Comparison of ENCODE assay signal across 10 cellular contexts in the genomic region with DNA sequence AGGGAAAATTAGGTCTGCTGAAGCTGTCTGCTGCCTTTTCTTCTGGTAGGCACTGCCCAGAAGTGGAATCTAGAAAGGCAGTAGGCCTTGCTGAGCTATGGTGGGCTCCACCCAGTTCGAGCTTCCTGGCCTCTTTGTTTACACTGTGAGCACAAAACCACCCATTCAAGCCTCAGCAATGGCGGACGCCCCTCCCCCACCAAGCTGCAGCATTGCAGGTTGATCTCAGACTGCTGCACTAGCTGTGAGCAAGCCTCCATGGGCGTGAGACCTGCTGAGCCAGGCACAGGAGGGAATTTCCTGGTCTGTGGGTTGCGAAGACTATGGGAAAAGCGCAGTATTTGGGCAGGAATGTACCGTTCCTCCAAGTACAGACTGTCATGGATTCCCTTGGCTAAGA. TPM values are rescaled to one million over a fixed set of nuclear protein-coding genes. Genes with fewer than 3 reads are reported as not detected.
DNase-seq lines count a peak whose midpoint lies in the region; ATAC-seq and TF ChIP-seq lines count a peak whose summit lies in the region.
"Had no signal": no experiment of that assay in that cellular context is flagged by ENCODE, and none has a peak within 500 bp of the region (broad histone marks: within the 10 kb centered on the region; RNA-seq: fewer than 3 reads in every experiment).

No MANE protein-coding gene starts in this region.

- H3K9me3 ChIP-seq in osteoblast (ENCODE audit: low read depth, low read length): no peaks in the 10 kb centered on the region

- no peaks in the 10 kb centered on the region for H3K27me3 ChIP-seq in osteoblast (ENCODE audit: insufficient read depth, low read length)

- peaks cover 77% of the 10 kb centered on the region for H3K4me1 Mint-ChIP-seq in activated T-cell treated with anti-CD3 and anti-CD28 coated beads, Interleukin-2, amount 50 U/mL, for 4 hours (ENCODE audit: low read depth)
- H3K4me1 Mint-ChIP-seq in glutamatergic neuron (ENCODE audit: low read depth, unreplicated experiment): peaks cover 7% of the 10 kb centered on the region

- no peaks in the 10 kb centered on the region for H3K79me2 ChIP-seq in osteoblast (ENCODE audit: insufficient read depth, low read length)

- H3K9me3 Mint-ChIP-seq in activated T-cell treated with anti-CD3 and anti-CD28 coated beads, Interleukin-2, amount 50 U/mL, for 4 hours: peaks cover 8% of the 10 kb centered on the region
- peaks cover 5% of the 10 kb centered on the region for H3K9me3 Mint-ChIP-seq in glutamatergic neuron (ENCODE audit: unreplicated experiment)

- no peak overlapping the region for H3K4me3 ChIP-seq in osteoblast (ENCODE audit: insufficient read depth, low read length)

- no peak overlapping the region for H3K4me3 Mint-ChIP-seq in activated T-cell treated with anti-CD3 and anti-CD28 coated beads, Interleukin-2, amount 50 U/mL, for 4 hours
- no peak overlapping the region for H3K4me3 Mint-ChIP-seq in glutamatergic neuron (ENCODE audit: unreplicated experiment)

- no peak for TF ChIP-seq CTCF in glutamatergic neuron (IDR thresholded peaks at IDR 0.05; ENCODE audit: partially characterized antibody, unreplicated experiment)
- no peak for TF ChIP-seq CTCF in osteoblast (IDR thresholded peaks at IDR 0.05; ENCODE audit: extremely low read depth, low read depth, low read length)
- TF ChIP-seq CTCF in GM20000 (IDR thresholded peaks at IDR 0.05; ENCODE audit: extremely low read depth, missing control alignments): no peak

- peaks cover 21% of the 10 kb centered on the region for H3K36me3 Mint-ChIP-seq in activated T-cell treated with anti-CD3 and anti-CD28 coated beads, Interleukin-2, amount 50 U/mL, for 4 hours (ENCODE audit: insufficient read depth)
- peaks cover 13% of the 10 kb centered on the region for H3K36me3 Mint-ChIP-seq in glutamatergic neuron (ENCODE audit: unreplicated experiment)

- DNase-seq in DMS153 (lab: John Stamatoyannopoulos, UW) (peak; percentile 51), DMS153 treated with DMSO at 0.1 percent for 48 hours (lab: John Stamatoyannopoulos, UW; ENCODE audit: unreplicated experiment) (no peak), glutamatergic neuron (peak; percentile 38), osteoblast (ENCODE audit: insufficient read length, low spot score, missing footprints) (no peak), GM20000 (ENCODE audit: low spot score) (no peak), NCI-H2196 treated with DMSO at 0.1 percent for 48 hours (lab: John Stamatoyannopoulos, UW; ENCODE audit: unreplicated experiment) (no peak)
- peak; percentile 19 for DNase-seq in activated T-cell treated with anti-CD3 and anti-CD28 coated beads, Interleukin-2, amount 50 U/mL, for 4 hours
- DNase-seq in stimulated activated CD8-positive, alpha-beta memory T cell treated with anti-CD3 and anti-CD28 coated beads, Interleukin-12 subunit alpha, Interleukin-12 subunit beta, amount 100 ng/mL, for 1 hour (ENCODE audit: low read depth): peak; percentile 22
- DNase-seq: NCI-H1105 treated with DMSO at 0.1 percent for 48 hours had no signal

- no peaks in the 10 kb centered on the region for H3K36me3 ChIP-seq in osteoblast (ENCODE audit: insufficient read depth, low read length)

- no peak overlapping the region for H3K4me2 ChIP-seq in osteoblast (ENCODE audit: insufficient read depth, low read length)

- H4K20me1 ChIP-seq in osteoblast (ENCODE audit: insufficient read depth, low read length): no peaks in the 10 kb centered on the region

- no peak overlapping the region for H2AFZ ChIP-seq in osteoblast (ENCODE audit: low read length)

- peak; percentile 46 to 48 for ATAC-seq in activated T-cell treated with anti-CD3 and anti-CD28 coated beads, Interleukin-2, amount 50 U/mL, for 4 hours

- no peak overlapping the region for H3K27ac Mint-ChIP-seq in glutamatergic neuron (ENCODE audit: unreplicated experiment)

- H3K27me3 Mint-ChIP-seq in activated T-cell treated with anti-CD3 and anti-CD28 coated beads, Interleukin-2, amount 50 U/mL, for 4 hours (ENCODE audit: low read depth): no peaks in the 10 kb centered on the region
- no peaks in the 10 kb centered on the region for H3K27me3 Mint-ChIP-seq in glutamatergic neuron (ENCODE audit: unreplicated experiment)

- H3K27ac ChIP-seq in osteoblast (ENCODE audit: low read depth, low read length): no peak overlapping the region
- H3K27ac ChIP-seq: 22Rv1 had no signal

- no peaks in the 10 kb centered on the region for H3K4me1 ChIP-seq in osteoblast (ENCODE audit: insufficient read depth, low read length)

RNA-seq across cellular contexts. Expression of gene AGTPBP1, which starts 18.5 kb away (rescaled TPM):
- 10 to 100 TPM; 17.2 to 20.3 (median 17.8) TPM for total RNA-seq in activated T-cell treated with anti-CD3 and anti-CD28 coated beads, Interleukin-2, amount 50 U/mL, for 4 hours
- 117 TPM for total RNA-seq in glutamatergic neuron (ENCODE audit: unreplicated experiment)
- total RNA-seq in osteoblast: 14.4 and 17.0 TPM in 2 replicates

Comparison
In these comparisons a context has a peak if more than half of its experiments do, and no peak if none do; other contexts are left out.
1. DNase-seq: peak in DMS153 (single experiment), activated T-cell treated with anti-CD3 and anti-CD28 coated beads, Interleukin-2, amount 50 U/mL, for 4 hours (single experiment), glutamatergic neuron (single experiment) and stimulated activated CD8-positive, alpha-beta memory T cell treated with anti-CD3 and anti-CD28 coated beads, Interleukin-12 subunit alpha, Interleukin-12 subunit beta, amount 100 ng/mL, for 1 hour (single experiment); none in DMS153 treated with DMSO at 0.1 percent for 48 hours (single experiment), osteoblast (single experiment), GM20000 (single experiment) and NCI-H2196 treated with DMSO at 0.1 percent for 48 hours (single experiment).